In genomic region chr3:73498764-73499622, GRCh38 we compare ENCODE assay signal across 10 cellular contexts.
DNase-seq lines count a peak whose midpoint lies in the region; ATAC-seq lines count a peak whose summit lies in the region.
"Had no signal": no experiment of that assay in that cellular context is flagged by ENCODE, and none has a peak within 500 bp of the region (broad histone marks: within the 10 kb centered on the region; RNA-seq: fewer than 3 reads in every experiment).

No MANE protein-coding gene starts in this region.

- no peaks in the 10 kb centered on the region for H3K36me3 Mint-ChIP-seq in activated CD4-positive, alpha-beta memory T cell treated with anti-CD3 and anti-CD28 coated beads for 36 hours
- H3K36me3 Mint-ChIP-seq in activated CD4-positive, alpha-beta memory T cell treated with anti-CD3 and anti-CD28 coated beads, Interleukin-2, amount 10 ng/mL, durations not matched to agents 7 days and 5 days (ENCODE audit: low read depth), result no peaks in the 10 kb centered on the region

- no peaks in the 10 kb centered on the region for H3K4me1 Mint-ChIP-seq in activated CD4-positive, alpha-beta memory T cell treated with anti-CD3 and anti-CD28 coated beads for 36 hours (ENCODE audit: low read depth)
- no peaks in the 10 kb centered on the region for H3K4me1 Mint-ChIP-seq in activated CD4-positive, alpha-beta memory T cell treated with anti-CD3 and anti-CD28 coated beads, Interleukin-2, amount 10 ng/mL, durations not matched to agents 7 days and 5 days

- intact Hi-C loops in activated CD4-positive, alpha-beta memory T cell treated with anti-CD3 and anti-CD28 coated beads for 36 hours (cut with micrococcal nuclease), result no loop called here

- CTCF ChIA-PET in activated CD4-positive, alpha-beta memory T cell treated with anti-CD3 and anti-CD28 coated beads for 36 hours (lab: Charles Lee), result interaction anchor here (5.5 kb wide), 1 partner anchor 398 kb away, joined by 44 read pairs; no protein-coding TSS in a partner anchor
- CTCF ChIA-PET in activated CD4-positive, alpha-beta memory T cell treated with anti-CD3 and anti-CD28 coated beads, Interleukin-2, amount 10 ng/mL, durations not matched to agents 7 days and 5 days (lab: Charles Lee), result no interaction called here

- POLR2A ChIA-PET in activated CD4-positive, alpha-beta memory T cell treated with anti-CD3 and anti-CD28 coated beads for 36 hours (lab: Charles Lee), result no interaction called here
- POLR2A ChIA-PET in activated CD4-positive, alpha-beta memory T cell treated with anti-CD3 and anti-CD28 coated beads, Interleukin-2, amount 10 ng/mL, durations not matched to agents 7 days and 5 days (lab: Charles Lee), result no interaction called here

- no peak overlapping the region for H3K4me3 Mint-ChIP-seq in activated CD4-positive, alpha-beta memory T cell treated with anti-CD3 and anti-CD28 coated beads for 36 hours
- no peak overlapping the region for H3K4me3 Mint-ChIP-seq in activated CD4-positive, alpha-beta memory T cell treated with anti-CD3 and anti-CD28 coated beads, Interleukin-2, amount 10 ng/mL, durations not matched to agents 7 days and 5 days
- H3K4me3 Mint-ChIP-seq: brain had no signal

- H3K27me3 Mint-ChIP-seq in activated CD4-positive, alpha-beta memory T cell treated with anti-CD3 and anti-CD28 coated beads for 36 hours, result peaks cover 3% of the 10 kb centered on the region
- peaks cover 10% of the 10 kb centered on the region for H3K27me3 Mint-ChIP-seq in activated CD4-positive, alpha-beta memory T cell treated with anti-CD3 and anti-CD28 coated beads, Interleukin-2, amount 10 ng/mL, durations not matched to agents 7 days and 5 days

- no peak overlapping the region for H3K27ac Mint-ChIP-seq in activated CD4-positive, alpha-beta memory T cell treated with anti-CD3 and anti-CD28 coated beads for 36 hours
- H3K27ac Mint-ChIP-seq in activated CD4-positive, alpha-beta memory T cell treated with anti-CD3 and anti-CD28 coated beads, Interleukin-2, amount 10 ng/mL, durations not matched to agents 7 days and 5 days, result no peak overlapping the region

- ATAC-seq in GM21717 (IDR thresholded peaks at IDR 0.05; ENCODE audit: unreplicated experiment), result peak; percentile 78
- ATAC-seq in HG03097 (IDR thresholded peaks at IDR 0.05; ENCODE audit: low FRiP score, unreplicated experiment), result no peak

- DNase-seq in activated CD4-positive, alpha-beta memory T cell treated with anti-CD3 and anti-CD28 coated beads for 36 hours, result peak; percentile 22
- no peak for DNase-seq in activated CD4-positive, alpha-beta memory T cell treated with anti-CD3 and anti-CD28 coated beads, Interleukin-2, amount 10 ng/mL, durations not matched to agents 7 days and 5 days
- DNase-seq in NCI-H774 (lab: John Stamatoyannopoulos, UW) (peak; percentile 51), myocyte (ENCODE audit: low read depth) (peak; percentile 36), NCI-H510A treated with DMSO at 0.1 percent for 48 hours (lab: John Stamatoyannopoulos, UW) (no peak), NCI-H2196 (lab: John Stamatoyannopoulos, UW; ENCODE audit: unreplicated experiment) (no peak)
- DNase-seq: NCI-H1092 had no signal

- H3K9me3 Mint-ChIP-seq in activated CD4-positive, alpha-beta memory T cell treated with anti-CD3 and anti-CD28 coated beads for 36 hours, result no peaks in the 10 kb centered on the region
- no peaks in the 10 kb centered on the region for H3K9me3 Mint-ChIP-seq in activated CD4-positive, alpha-beta memory T cell treated with anti-CD3 and anti-CD28 coated beads, Interleukin-2, amount 10 ng/mL, durations not matched to agents 7 days and 5 days

Comparison
In these comparisons a context has a peak if more than half of its experiments do, and no peak if none do; other contexts are left out.
1. DNase-seq: peak in activated CD4-positive, alpha-beta memory T cell treated with anti-CD3 and anti-CD28 coated beads for 36 hours (single experiment), NCI-H774 (single experiment) and myocyte (single experiment); none in activated CD4-positive, alpha-beta memory T cell treated with anti-CD3 and anti-CD28 coated beads, Interleukin-2, amount 10 ng/mL, durations not matched to agents 7 days and 5 days (single experiment), NCI-H510A treated with DMSO at 0.1 percent for 48 hours (single experiment) and NCI-H2196 (single experiment).